ENCODE assay signal across 18 cellular contexts in the genomic region with DNA sequence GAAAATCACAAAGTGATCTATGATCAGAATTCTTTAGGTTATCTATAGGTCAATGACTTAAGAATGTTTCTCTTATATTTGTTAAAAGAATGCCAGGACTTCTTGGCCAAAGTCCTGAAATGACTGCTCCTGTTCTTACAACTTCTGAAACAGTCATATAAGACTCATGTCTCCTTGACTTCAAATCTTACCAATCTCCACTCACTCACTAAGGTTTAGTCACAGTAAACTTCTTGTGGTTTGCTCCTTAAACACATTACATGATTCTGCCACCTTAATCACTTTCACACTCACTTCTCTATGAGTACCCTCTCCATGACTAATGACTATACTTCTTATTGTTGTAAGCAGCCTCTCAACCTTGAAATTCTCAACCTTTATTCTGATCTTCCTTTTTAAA.
DNase-seq lines count a peak whose midpoint lies in the region; ATAC-seq, FAIRE-seq and TF ChIP-seq lines count a peak whose summit lies in the region.
"Had no signal": no experiment of that assay in that cellular context is flagged by ENCODE, and none has a peak within 500 bp of the region (broad histone marks: within the 10 kb centered on the region; RNA-seq: fewer than 3 reads in every experiment).

No MANE protein-coding gene starts in this region.

- no peaks in the 10 kb centered on the region for H3K36me3 Mint-ChIP-seq in natural killer cell
- H3K36me3 Mint-ChIP-seq: brain, neural progenitor cell, WTC11 had no signal

- H3K27me3 Mint-ChIP-seq in natural killer cell (ENCODE audit: low read depth in 2 of 2): peaks cover 0 to 10% of the 10 kb centered on the region in 2 donors

- ATAC-seq in GM18508 (IDR thresholded peaks at IDR 0.05; ENCODE audit: insufficient read depth, unreplicated experiment) (peak; percentile 78), HG03342 (IDR thresholded peaks at IDR 0.05; ENCODE audit: unreplicated experiment) (peak; percentile 44), natural killer cell (peak in 2 of 3 donors; percentile 39 to 40), HG02763 (IDR thresholded peaks at IDR 0.05; ENCODE audit: unreplicated experiment) (no peak)
- ATAC-seq: WTC11 had no signal

- no peaks in the 10 kb centered on the region for H3K36me3 ChIP-seq in thyroid gland
- H3K36me3 ChIP-seq: MG63, neural progenitor cell had no signal

- no peak overlapping the region for H3K4me3 ChIP-seq in astrocyte of the spinal cord (ENCODE audit: low read depth, low read length)
- H3K4me3 ChIP-seq in thyroid gland (replicated peaks in 1 of 3): no peak overlapping the region
- H3K4me3 ChIP-seq: lung, MG63, neural progenitor cell, smooth muscle cell had no signal

- FAIRE-seq in urothelium cell line (lab: Jason Lieb, UNC): no peak
- FAIRE-seq: endometrium had no signal

- H3K4me3 Mint-ChIP-seq in natural killer cell: no peak overlapping the region
- H3K4me3 Mint-ChIP-seq: brain, neural progenitor cell, WTC11 had no signal

- no peak overlapping the region for H3K27ac ChIP-seq in thyroid gland
- H3K27ac ChIP-seq: neural progenitor cell had no signal

- DNase-seq in astrocyte of the spinal cord (ENCODE audit: low read depth, low spot score) (peak; percentile 68), natural killer cell (no peak), thyroid gland (no peak), urothelium cell line (ENCODE audit: low spot score) (no peak), amygdala (lab: John Stamatoyannopoulos, UW) (no peak)
- DNase-seq: activated T-cell treated with anti-CD3 and anti-CD28 coated beads for 4 hours, MG63, NCI-H2171, SW 1271 had no signal

- TF ChIP-seq POLR2A in thyroid gland (IDR thresholded peaks at IDR 0.05): no peak

- in situ Hi-C loops in astrocyte of the spinal cord (cut with HindIII; ENCODE audit: low sequenced_read_pairs): no loop called here

- no peaks in the 10 kb centered on the region for H3K9me3 ChIP-seq in thyroid gland
- H3K9me3 ChIP-seq: MG63 had no signal

- TF ChIP-seq CTCF in astrocyte of the spinal cord (IDR thresholded peaks at IDR 0.05; ENCODE audit: low read depth, low read length) (no peak), natural killer cell (IDR thresholded peaks at IDR 0.05) (no peak), thyroid gland (IDR thresholded peaks at IDR 0.05) (no peak)

- H3K4me1 Mint-ChIP-seq in natural killer cell: no peaks in the 10 kb centered on the region
- H3K4me1 Mint-ChIP-seq: brain had no signal

- no peaks in the 10 kb centered on the region for H3K4me1 ChIP-seq in thyroid gland
- H3K4me1 ChIP-seq: neural progenitor cell had no signal

- intact Hi-C loops in natural killer cell (cut with micrococcal nuclease) (no loop called here), thyroid gland (cut with DNase I) (no loop called here)

- no peaks in the 10 kb centered on the region for H3K9me3 Mint-ChIP-seq in natural killer cell
- H3K9me3 Mint-ChIP-seq: brain, neural progenitor cell, WTC11 had no signal

- no peaks in the 10 kb centered on the region for H3K27me3 ChIP-seq in thyroid gland
- H3K27me3 ChIP-seq: MG63, neural progenitor cell had no signal

- no peak overlapping the region for H3K27ac Mint-ChIP-seq in natural killer cell
- H3K27ac Mint-ChIP-seq: neural progenitor cell, WTC11 had no signal
